8 cellular contexts compared by ENCODE assay signal in genomic region chr15:72236381-72237285, GRCh38. TPM values are rescaled to one million over a fixed set of nuclear protein-coding genes. Genes with fewer than 3 reads are reported as not detected.
DNase-seq lines count a peak whose midpoint lies in the region; ATAC-seq, FAIRE-seq and TF ChIP-seq lines count a peak whose summit lies in the region.

No MANE protein-coding gene starts in this region.

- H3K4me3 Mint-ChIP-seq in mesothelial cell of epicardium, result no peak overlapping the region

- H3K36me3 ChIP-seq in small intestine (ENCODE audit: control insufficient read depth in 2 of 2, insufficient read depth in 2 of 2, low read length in 2 of 2), result peaks cover 2 to 5% of the 10 kb centered on the region in 2 donors

- H3K36me3 Mint-ChIP-seq in mesothelial cell of epicardium, result peaks cover 7% of the 10 kb centered on the region

- FAIRE-seq in small intestine (lab: Jason Lieb, UNC), result no peak

- H3K27ac ChIP-seq in small intestine (ENCODE audit: low read depth in 1 of 2, low read length in 1 of 2), result peak overlapping the region in 1 of 2 donors; percentile 81

- TF ChIP-seq CTCF in GM12865 (IDR thresholded peaks at IDR 0.05; ENCODE audit: insufficient read depth, low read depth, low read length, missing control alignments), result no peak
- no peak for TF ChIP-seq CTCF in NB4 (IDR thresholded peaks at IDR 0.05; ENCODE audit: low read depth, low read length)
- no peak for TF ChIP-seq CTCF in retinal pigment epithelial cell (conservative IDR thresholded peaks at IDR 0.05; ENCODE audit: low read depth, low read length)
- TF ChIP-seq CTCF in mesothelial cell of epicardium (IDR thresholded peaks at IDR 0.05; ENCODE audit: unreplicated experiment), result no peak

- peaks cover 2 to 12% of the 10 kb centered on the region in 2 donors for H3K4me1 ChIP-seq in small intestine (ENCODE audit: control insufficient read depth in 2 of 2, insufficient read depth in 1 of 2, low read depth in 1 of 2, low read length in 1 of 2)

- peak overlapping the region; percentile 34 for H3K4me3 ChIP-seq in GM12865 (ENCODE audit: low read depth, low read length)
- peak overlapping the region; percentile 63 for H3K4me3 ChIP-seq in NB4 (ENCODE audit: low read depth, low read length)
- peak overlapping the region; percentile 44 for H3K4me3 ChIP-seq in retinal pigment epithelial cell (ENCODE audit: low read length)
- no peak overlapping the region for H3K4me3 ChIP-seq in small intestine (ENCODE audit: low read depth in 1 of 2, low read length in 2 of 2)

- no peak for TF ChIP-seq POLR2A in NB4 (IDR thresholded peaks at IDR 0.05; ENCODE audit: extremely low read depth, insufficient read length)

- no peak for ATAC-seq in GM19324 (IDR thresholded peaks at IDR 0.05; ENCODE audit: low FRiP score, unreplicated experiment)

- H3K27me3 ChIP-seq in small intestine (ENCODE audit: control insufficient read depth in 2 of 2, insufficient read depth in 2 of 2, low read length in 2 of 2), result no peaks in the 10 kb centered on the region

- WGBS in small intestine, 3 donors, result 90 to 95% (median 93%) methylated on average over 2 of the region's 2 CpGs

- no peaks in the 10 kb centered on the region for H3K27me3 Mint-ChIP-seq in mesothelial cell of epicardium (ENCODE audit: low read depth)

- H3K9me3 Mint-ChIP-seq in mesothelial cell of epicardium, result no peaks in the 10 kb centered on the region

- no peak overlapping the region for H3K27ac Mint-ChIP-seq in mesothelial cell of epicardium

- no peaks in the 10 kb centered on the region for H3K9me3 ChIP-seq in small intestine (ENCODE audit: control insufficient read depth, low read depth)

- DNase-seq in GM12865 (ENCODE audit: low read depth), result no peak
- DNase-seq in NB4 (ENCODE audit: low read depth), result no peak
- peak; percentile 78 for DNase-seq in cerebellar cortex (ENCODE audit: low spot score)
- no peak for DNase-seq in retinal pigment epithelial cell (ENCODE audit: low read depth)
- no peak for DNase-seq in small intestine
- no peak for DNase-seq in activated effector memory CD4-positive, alpha-beta T cell treated with Interleukin-2 at 50 U/mL for 16 hours
- no peak for DNase-seq in mesothelial cell of epicardium (ENCODE audit: low spot score in 2 of 2, unreplicated experiment in 2 of 2)

- peaks cover 14% of the 10 kb centered on the region for H3K4me1 Mint-ChIP-seq in mesothelial cell of epicardium

RNA-seq across cellular contexts. Expression of gene PKM, which starts 5.6 kb away (rescaled TPM):
- 100 to 1,000 TPM; 243 to 362 (median 254) TPM for polyA plus RNA-seq in small intestine
- total RNA-seq in mesothelial cell of epicardium, result 424 to 453 TPM (median 452 TPM) in 3 replicates

RNA-seq across cellular contexts. Expression of gene PARP6, which starts 35.7 kb away (rescaled TPM):
- polyA plus RNA-seq in small intestine, result 10 to 100 TPM; 22.7 to 81.2 (median 73.0) TPM
- total RNA-seq in mesothelial cell of epicardium, result 127 to 138 TPM (median 134 TPM) in 3 replicates

RNA-seq across cellular contexts. Expression of gene GRAMD2A, which starts 39.0 kb away (rescaled TPM):
- 1 to 10 TPM in 2 of 3 donors, under 1 TPM in 1; 0.67 to 7.0 (median 1.4) TPM for polyA plus RNA-seq in small intestine
- total RNA-seq in mesothelial cell of epicardium, result 2.0 to 3.5 TPM (median 2.6 TPM) in 3 replicates

Comparison
In these comparisons a context has a peak if more than half of its experiments do, and no peak if none do; other contexts are left out.
1. H3K4me3 ChIP-seq: peak in GM12865 (single experiment), NB4 (single experiment) and retinal pigment epithelial cell (single experiment); none in small intestine (0 of 2).